18 cellular contexts compared by ENCODE assay signal in genomic region chr2:233840520-233840919, GRCh38. TPM values are rescaled to one million over a fixed set of nuclear protein-coding genes. Genes with fewer than 3 reads are reported as not detected.
A peak's percentile ranks its signal among the peaks of the same experiment; 100 is the strongest.
DNase-seq lines count a peak whose midpoint lies in the region; ATAC-seq and TF ChIP-seq lines count a peak whose summit lies in the region.
"Had no signal": no experiment of that assay in that cellular context is flagged by ENCODE, and none has a peak within 500 bp of the region (broad histone marks: within the 10 kb centered on the region; RNA-seq: fewer than 3 reads in every experiment).

No MANE protein-coding gene starts in this region.

- H3K27ac ChIP-seq in neural progenitor cell, result no peak overlapping the region
- H3K27ac ChIP-seq in upper lobe of right lung, result no peak overlapping the region
- H3K27ac ChIP-seq: SK-N-MC had no signal

- peaks cover 2% of the 10 kb centered on the region for H3K27me3 Mint-ChIP-seq in neural progenitor cell (ENCODE audit: insufficient read depth, low read depth)

- no peaks in the 10 kb centered on the region for H3K9me2 ChIP-seq in Loucy (replicated peaks; ENCODE audit: low read depth, low read length)

- H3K27me3 ChIP-seq in Loucy (ENCODE audit: insufficient read depth, low read length, poor library complexity, severe bottlenecking) (no peaks in the 10 kb centered on the region), neural progenitor cell (no peaks in the 10 kb centered on the region), upper lobe of right lung (no peaks in the 10 kb centered on the region)

- peaks cover 41% of the 10 kb centered on the region for H3K4me1 ChIP-seq in Loucy (ENCODE audit: insufficient read depth, low read length, poor library complexity, severe bottlenecking)
- no peaks in the 10 kb centered on the region for H3K4me1 ChIP-seq in neural progenitor cell
- H3K4me1 ChIP-seq in upper lobe of right lung, result no peaks in the 10 kb centered on the region
- H3K4me1 ChIP-seq: HAP-1 had no signal

- no peak overlapping the region for H3K4me3 Mint-ChIP-seq in neural progenitor cell
- H3K4me3 Mint-ChIP-seq: CD14-positive monocyte had no signal

- no peaks in the 10 kb centered on the region for H3K9me3 ChIP-seq in Loucy (ENCODE audit: insufficient read depth, low read depth, low read length)
- no peaks in the 10 kb centered on the region for H3K9me3 ChIP-seq in neural progenitor cell (ENCODE audit: low read depth)
- H3K9me3 ChIP-seq in upper lobe of right lung, result no peaks in the 10 kb centered on the region
- H3K9me3 ChIP-seq: HAP-1 had no signal

- no peak overlapping the region for H2AFZ ChIP-seq in Loucy (ENCODE audit: low read length)
- no peak overlapping the region for H2AFZ ChIP-seq in neural progenitor cell (replicated peaks)

- TF ChIP-seq CTCF in Loucy (conservative IDR thresholded peaks at IDR 0.05; ENCODE audit: low read length), result no peak
- TF ChIP-seq CTCF in neural progenitor cell (IDR thresholded peaks at IDR 0.05), result no peak
- TF ChIP-seq CTCF in upper lobe of right lung (IDR thresholded peaks at IDR 0.05), result no peak

- no peak for ATAC-seq in upper lobe of right lung

- peak overlapping the region; percentile 68 for H3K4me2 ChIP-seq in Loucy (ENCODE audit: low read depth, low read length, poor library complexity, severe bottlenecking)
- no peak overlapping the region for H3K4me2 ChIP-seq in neural progenitor cell

- peaks cover 100% of the 10 kb centered on the region for H3K79me2 ChIP-seq in Loucy (ENCODE audit: insufficient read depth, low read length)
- H3K79me2 ChIP-seq in neural progenitor cell (ENCODE audit: low read depth), result peaks cover 95% of the 10 kb centered on the region

- peak; percentile 5 for DNase-seq in D341Med (ENCODE audit: low spot score)
- no peak for DNase-seq in neural progenitor cell (ENCODE audit: low spot score)
- DNase-seq in upper lobe of right lung, result peak; percentile 12
- no peak for DNase-seq in cortex of kidney (lab: John Stamatoyannopoulos, UW)
- DNase-seq in posterior cingulate gyrus, result no peak
- DNase-seq in globus pallidus (ENCODE audit: low spot score), result no peak
- DNase-seq: AML-193, DMS 273 treated with DMSO at 0.1 percent for 48 hours, NCI-H187, NCI-H2107, NCI-H510A, NCI-H774, OCI-M1, SHP77 had no signal

- no peaks in the 10 kb centered on the region for H3K9me3 Mint-ChIP-seq in neural progenitor cell
- H3K9me3 Mint-ChIP-seq: CD14-positive monocyte had no signal

- peaks cover 52% of the 10 kb centered on the region for H4K20me1 ChIP-seq in Loucy (ENCODE audit: insufficient read depth, low read length, poor library complexity, severe bottlenecking)
- peaks cover 88% of the 10 kb centered on the region for H4K20me1 ChIP-seq in neural progenitor cell (ENCODE audit: low read depth)

- peaks cover 98% of the 10 kb centered on the region for H3K36me3 ChIP-seq in Loucy (ENCODE audit: insufficient read depth, low read length)
- H3K36me3 ChIP-seq in neural progenitor cell, result peaks cover 23% of the 10 kb centered on the region
- no peaks in the 10 kb centered on the region for H3K36me3 ChIP-seq in upper lobe of right lung

- H3K9ac ChIP-seq in Loucy (ENCODE audit: low read depth, low read length, poor library complexity, severe bottlenecking), result peak overlapping the region; percentile 46
- H3K9ac ChIP-seq in neural progenitor cell, result peak overlapping the region; percentile 20

- H3K4me1 Mint-ChIP-seq in neural progenitor cell, result peaks cover 5% of the 10 kb centered on the region

- peak overlapping the region; percentile 60 for H3K4me3 ChIP-seq in Loucy (ENCODE audit: low read length, poor library complexity, severe bottlenecking)
- no peak overlapping the region for H3K4me3 ChIP-seq in neural progenitor cell
- no peak overlapping the region for H3K4me3 ChIP-seq in upper lobe of right lung
- H3K4me3 ChIP-seq: HAP-1, SK-N-MC had no signal

- peaks cover 73% of the 10 kb centered on the region for H3K36me3 Mint-ChIP-seq in neural progenitor cell

- intact Hi-C loops in upper lobe of right lung (cut with DNase I) (no loop called here), posterior cingulate gyrus (cut with DNase I) (no loop called here)

- H3K27ac Mint-ChIP-seq in neural progenitor cell, result no peak overlapping the region

- H3F3A ChIP-seq in Loucy (ENCODE audit: low read depth), result no peaks in the 10 kb centered on the region
- H3F3A ChIP-seq in neural progenitor cell (ENCODE audit: low read depth), result peaks cover 4% of the 10 kb centered on the region

RNA-seq across cellular contexts. Expression of gene HJURP, which starts 13.8 kb away (rescaled TPM):
- total RNA-seq in neural progenitor cell (ENCODE audit: low replicate concordance), result 101 and 109 TPM in 2 replicates
- total RNA-seq in upper lobe of right lung, result 1.2 TPM

Comparison
In these comparisons a context has a peak if more than half of its experiments do, and no peak if none do; other contexts are left out.
1. DNase-seq: peak in D341Med (single experiment) and upper lobe of right lung (single experiment); none in neural progenitor cell (single experiment), cortex of kidney (single experiment), posterior cingulate gyrus (0 of 10) and globus pallidus (single experiment).
2. RNA of gene HJURP, which starts 13.8 kb away (total RNA-seq): 101 to 109 TPM in neural progenitor cell; 1.2 TPM in upper lobe of right lung (single experiment); every median in the first group is over 10 times any median in the second.